ENCODE assay signal across 25 cellular contexts in genomic region chr5:73284985-73285384, GRCh38.
"Had no signal": no experiment of that assay in that cellular context is flagged by ENCODE, and none has a peak within 500 bp of the region (broad histone marks: within the 10 kb centered on the region; RNA-seq: fewer than 3 reads in every experiment).

No MANE protein-coding gene starts in this region.

- ATAC-seq: activated CD4-positive, CD25-positive, alpha-beta regulatory T cell treated with anti-CD3 and anti-CD28 coated beads, Interleukin-2, amount 50 U/mL, for 24 hours; activated CD8-positive, alpha-beta T cell treated with anti-CD3 and anti-CD28 coated beads for 36 hours had no signal

- H3K4me3 ChIP-seq: adrenal gland, colonic mucosa, Peyer's patch, SJCRH30 had no signal

- DNase-seq: activated CD4-positive, alpha-beta T cell treated with anti-CD3 and anti-CD28 coated beads for 4 hours; activated CD8-positive, alpha-beta memory T cell treated with anti-CD3 and anti-CD28 coated beads, Interleukin-2, amount 50 U/mL, for 48 hours; activated CD8-positive, alpha-beta T cell treated with anti-CD3 and anti-CD28 coated beads for 36 hours; activated naive CD4-positive, alpha-beta T cell treated with anti-CD3 and anti-CD28 coated beads, Interleukin-2, amount 50 U/mL, for 16 hours; activated naive CD8-positive, alpha-beta T cell treated with anti-CD3 and anti-CD28 coated beads, Interleukin-2, amount 10 ng/mL, durations not matched to agents 7 days and 5 days; activated T-cell treated with anti-CD3 and anti-CD28 coated beads, Interleukin-2, amount 50 U/mL, for 1 hour; adrenal gland; anterior cingulate cortex; colonic mucosa; MM.1S; NCI-H1105; NCI-H1436; NCI-H1694 treated with DMSO at 0.1 percent for 48 hours; NCI-H2081 treated with DMSO at 0.1 percent for 48 hours; NCI-H2171; NCI-H345; NCI-H510A; NCI-H526 treated with DMSO at 0.1 percent for 48 hours; Peyer's patch; Right ventricle myocardium superior; SJCRH30; SK-N-SH; T-helper 1 cell had no signal

- H3K27me3 ChIP-seq: colonic mucosa, Peyer's patch had no signal

- H3K9ac ChIP-seq: SK-N-SH had no signal

- H3K27ac ChIP-seq: adrenal gland, colonic mucosa, Peyer's patch, RWPE1, SJCRH30 had no signal

- H3K4me2 ChIP-seq: SK-N-SH had no signal

- H3K9me3 ChIP-seq: adrenal gland, colonic mucosa, Peyer's patch, SJCRH30, SK-N-SH had no signal

- H3K36me3 ChIP-seq: adrenal gland, colonic mucosa, Peyer's patch, SJCRH30 had no signal

- H3K4me1 ChIP-seq: colonic mucosa had no signal
